ENCODE assay signal across 12 cellular contexts in genomic region chr11:68541983-68542382, GRCh38.
A peak's percentile ranks its signal among the peaks of the same experiment; 100 is the strongest.
DNase-seq lines count a peak whose midpoint lies in the region; ATAC-seq and TF ChIP-seq lines count a peak whose summit lies in the region.
"Had no signal": no experiment of that assay in that cellular context is flagged by ENCODE, and none has a peak within 500 bp of the region (broad histone marks: within the 10 kb centered on the region; RNA-seq: fewer than 3 reads in every experiment).

No MANE protein-coding gene starts in this region.

- peaks cover 11% of the 10 kb centered on the region for H3K4me1 ChIP-seq in Karpas-422 (ENCODE audit: low read length)

- H2AFZ ChIP-seq in Karpas-422 (ENCODE audit: low read length), result no peak overlapping the region

- CTCF ChIA-PET in WTC11 (lab: Charles Lee), result no interaction called here
- CTCF ChIA-PET in HEK293T (lab: Yijun Ruan, JAX), result no interaction called here

- no peaks in the 10 kb centered on the region for H3K27me3 ChIP-seq in Karpas-422 (ENCODE audit: low read length)

- no peaks in the 10 kb centered on the region for H3K9me3 Mint-ChIP-seq in activated T-cell treated with anti-CD3 and anti-CD28 coated beads, Interleukin-2, amount 50 U/mL, for 24 hours
- H3K9me3 Mint-ChIP-seq in WTC11, result peaks cover 17% of the 10 kb centered on the region
- H3K9me3 Mint-ChIP-seq in stimulated activated naive CD8-positive, alpha-beta T cell treated with anti-CD3 and anti-CD28 coated beads, Interleukin-15, amount 100 ng/mL, for 72 hours, result no peaks in the 10 kb centered on the region

- TF ChIP-seq CTCF in WTC11 (IDR thresholded peaks at IDR 0.05), result no peak

- peaks cover 20% of the 10 kb centered on the region for H4K20me1 ChIP-seq in Karpas-422 (ENCODE audit: insufficient read depth, low read depth, low read length)

- H3K9ac ChIP-seq in Karpas-422 (ENCODE audit: low read length), result no peak overlapping the region

- H3K4me2 ChIP-seq in Karpas-422 (ENCODE audit: low read depth, low read length, poor library complexity, severe bottlenecking), result no peak overlapping the region

- no peak overlapping the region for H3K4me3 ChIP-seq in Karpas-422 (ENCODE audit: low read length)
- H3K4me3 ChIP-seq: prostate gland had no signal

- peak; percentile 12; the same call in 1 of the 2 replicates for ATAC-seq in WTC11
- ATAC-seq in stimulated activated naive CD8-positive, alpha-beta T cell treated with anti-CD3 and anti-CD28 coated beads, Interleukin-15, amount 100 ng/mL, for 72 hours, result no peak
- ATAC-seq: activated CD8-positive, alpha-beta memory T cell treated with anti-CD3 and anti-CD28 coated beads, Interleukin-2, amount 10 ng/mL, durations not matched to agents 7 days and 5 days had no signal

- H3K79me2 ChIP-seq in Karpas-422 (ENCODE audit: low read length), result peaks cover 98% of the 10 kb centered on the region

- H3K4me1 Mint-ChIP-seq in activated T-cell treated with anti-CD3 and anti-CD28 coated beads, Interleukin-2, amount 50 U/mL, for 24 hours (ENCODE audit: low read depth), result peaks cover 72% of the 10 kb centered on the region
- H3K4me1 Mint-ChIP-seq in WTC11, result peaks cover 78% of the 10 kb centered on the region
- peaks cover 53% of the 10 kb centered on the region for H3K4me1 Mint-ChIP-seq in stimulated activated naive CD8-positive, alpha-beta T cell treated with anti-CD3 and anti-CD28 coated beads, Interleukin-15, amount 100 ng/mL, for 72 hours

- H3K9me3 ChIP-seq in Karpas-422 (ENCODE audit: low read length), result no peaks in the 10 kb centered on the region
- H3K9me3 ChIP-seq: prostate gland had no signal

- H3K36me3 Mint-ChIP-seq in activated T-cell treated with anti-CD3 and anti-CD28 coated beads, Interleukin-2, amount 50 U/mL, for 24 hours (ENCODE audit: low read depth), result peaks cover 98% of the 10 kb centered on the region
- H3K36me3 Mint-ChIP-seq in WTC11, result peaks cover 71% of the 10 kb centered on the region

- H3K9me2 ChIP-seq in Karpas-422 (replicated peaks; ENCODE audit: insufficient read depth, low read length), result no peaks in the 10 kb centered on the region

- no peak overlapping the region for H3K27ac ChIP-seq in Karpas-422 (ENCODE audit: low read length)
- H3K27ac ChIP-seq: prostate gland had no signal

- H3K4me3 Mint-ChIP-seq in activated T-cell treated with anti-CD3 and anti-CD28 coated beads, Interleukin-2, amount 50 U/mL, for 24 hours, result no peak overlapping the region
- no peak overlapping the region for H3K4me3 Mint-ChIP-seq in WTC11
- no peak overlapping the region for H3K4me3 Mint-ChIP-seq in stimulated activated naive CD8-positive, alpha-beta T cell treated with anti-CD3 and anti-CD28 coated beads, Interleukin-15, amount 100 ng/mL, for 72 hours
- H3K4me3 Mint-ChIP-seq: activated CD8-positive, alpha-beta memory T cell treated with anti-CD3 and anti-CD28 coated beads, Interleukin-2, amount 10 ng/mL, durations not matched to agents 7 days and 5 days had no signal

- POLR2A ChIA-PET in WTC11 (lab: Charles Lee) (no interaction called here), HEK293T (lab: Yijun Ruan, JAX) (no interaction called here)

- no peak for DNase-seq in activated T-cell treated with anti-CD3 and anti-CD28 coated beads, Interleukin-2, amount 50 U/mL, for 24 hours
- DNase-seq in activated T-cell treated with anti-CD3 and anti-CD28 coated beads for 4 hours (no peak), WTC11 (ENCODE audit: low spot score) (no peak), kidney tubule cell (ENCODE audit: low spot score) (peak; percentile 30), RKO (ENCODE audit: low spot score) (no peak), HEK293T (ENCODE audit: extremely low spot score) (no peak), Karpas-422 (no peak)
- DNase-seq in stimulated activated naive CD8-positive, alpha-beta T cell treated with anti-CD3 and anti-CD28 coated beads, Interleukin-15, amount 100 ng/mL, for 72 hours, result no peak
- DNase-seq: activated CD8-positive, alpha-beta memory T cell treated with anti-CD3 and anti-CD28 coated beads, Interleukin-2, amount 10 ng/mL, durations not matched to agents 7 days and 5 days; GOT3; NCI-H524 treated with DMSO at 0.1 percent for 48 hours had no signal

- H3K27ac Mint-ChIP-seq in activated T-cell treated with anti-CD3 and anti-CD28 coated beads, Interleukin-2, amount 50 U/mL, for 24 hours, result peak overlapping the region; percentile 74
- 0 out of 2 replicates have a peak overlapping the region, but pooled peaks have one; percentile 37 for H3K27ac Mint-ChIP-seq in WTC11
- H3K27ac Mint-ChIP-seq in stimulated activated naive CD8-positive, alpha-beta T cell treated with anti-CD3 and anti-CD28 coated beads, Interleukin-15, amount 100 ng/mL, for 72 hours, result peak overlapping the region; percentile 30 to 70

- no peaks in the 10 kb centered on the region for H3K27me3 Mint-ChIP-seq in activated T-cell treated with anti-CD3 and anti-CD28 coated beads, Interleukin-2, amount 50 U/mL, for 24 hours
- no peaks in the 10 kb centered on the region for H3K27me3 Mint-ChIP-seq in WTC11 (ENCODE audit: low read depth)
- H3K27me3 Mint-ChIP-seq in stimulated activated naive CD8-positive, alpha-beta T cell treated with anti-CD3 and anti-CD28 coated beads, Interleukin-15, amount 100 ng/mL, for 72 hours, result no peaks in the 10 kb centered on the region
- H3K27me3 Mint-ChIP-seq: activated CD8-positive, alpha-beta memory T cell treated with anti-CD3 and anti-CD28 coated beads, Interleukin-2, amount 10 ng/mL, durations not matched to agents 7 days and 5 days had no signal

- peaks cover 32% of the 10 kb centered on the region; the same call in 1 of the 2 replicates for H3K36me3 ChIP-seq in Karpas-422 (ENCODE audit: insufficient read depth, low read length)
- H3K36me3 ChIP-seq: prostate gland had no signal

TF ChIP-seq in WTC11, 78 proteins besides CTCF, POLR2A, EP300 and RAD21 (continues in another document):
- TF ChIP-seq NR2C2 (CRISPR knock-in tag; IDR thresholded peaks at IDR 0.05) (no peak), ARID4B (CRISPR knock-in tag; IDR thresholded peaks at IDR 0.05; ENCODE audit: borderline replicate concordance) (no peak), ZNF317 (CRISPR knock-in tag; IDR thresholded peaks at IDR 0.05; ENCODE audit: borderline replicate concordance, low read depth) (no peak)

TF ChIP-seq in HEK293T, 16 proteins besides CTCF, POLR2A, EP300 and RAD21:
- TF ChIP-seq L3MBTL2 (conservative IDR thresholded peaks at IDR 0.05), result no peak
- TF ChIP-seq FOXA1 (IDR thresholded peaks at IDR 0.05), result no peak
- no peak for TF ChIP-seq ZNF384 (IDR thresholded peaks at IDR 0.05)
- TF ChIP-seq ELF4 (IDR thresholded peaks at IDR 0.05), result no peak
- TF ChIP-seq LEF1 (IDR thresholded peaks at IDR 0.05; ENCODE audit: borderline replicate concordance), result no peak
- TF ChIP-seq HDGF (IDR thresholded peaks at IDR 0.05; ENCODE audit: borderline replicate concordance), result no peak
- no peak for TF ChIP-seq BHLHE40 (IDR thresholded peaks at IDR 0.05; ENCODE audit: borderline replicate concordance)
- no peak for TF ChIP-seq SUZ12 (IDR thresholded peaks at IDR 0.05)
- no peak for TF ChIP-seq TARDBP (IDR thresholded peaks at IDR 0.05)
- no peak for TF ChIP-seq SP1 (IDR thresholded peaks at IDR 0.05)
- no peak for TF ChIP-seq PKNOX1 (IDR thresholded peaks at IDR 0.05)
- no peak for TF ChIP-seq FOXM1 (IDR thresholded peaks at IDR 0.05; ENCODE audit: borderline replicate concordance)
- no peak for TF ChIP-seq NFRKB (IDR thresholded peaks at IDR 0.05)
